16 cellular contexts compared by ENCODE assay signal in the genomic region with DNA sequence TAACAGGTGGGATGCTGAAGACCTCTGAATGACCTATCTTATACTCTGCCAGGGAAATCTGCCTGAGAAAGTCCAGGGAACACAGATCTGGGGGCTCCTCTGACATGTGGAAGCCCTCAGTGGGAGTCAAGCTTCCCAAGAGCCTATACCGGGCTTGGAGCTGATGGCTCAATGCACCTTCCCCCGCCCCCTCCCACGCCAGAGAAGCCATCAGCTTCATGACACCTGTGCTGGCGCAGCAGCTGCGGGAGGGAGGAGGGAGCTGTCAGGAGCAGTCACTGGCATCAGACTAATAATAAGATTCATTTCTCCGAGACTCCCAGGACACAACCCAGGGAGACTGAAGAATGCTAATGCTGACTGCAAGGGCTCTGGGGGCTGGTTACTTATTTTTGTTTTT. TPM values are rescaled to one million over a fixed set of nuclear protein-coding genes. Genes with fewer than 3 reads are reported as not detected.
DNase-seq lines count a peak whose midpoint lies in the region; ATAC-seq and TF ChIP-seq lines count a peak whose summit lies in the region.
"Had no signal": no experiment of that assay in that cellular context is flagged by ENCODE, and none has a peak within 500 bp of the region (broad histone marks: within the 10 kb centered on the region; RNA-seq: fewer than 3 reads in every experiment).

No MANE protein-coding gene starts in this region.

- H3K36me3 Mint-ChIP-seq in activated CD8-positive, alpha-beta memory T cell treated with anti-CD3 and anti-CD28 coated beads, Interleukin-2, amount 10 ng/mL, durations not matched to agents 7 days and 5 days: no peaks in the 10 kb centered on the region
- H3K36me3 Mint-ChIP-seq: IgD-negative memory B cell had no signal

- H3K79me2 ChIP-seq in neural cell (replicated peaks; ENCODE audit: insufficient read depth, low read length): no peaks in the 10 kb centered on the region

- H3F3A ChIP-seq in neural cell (ENCODE audit: insufficient read depth, low read length, poor library complexity, severe bottlenecking): no peaks in the 10 kb centered on the region

- no peaks in the 10 kb centered on the region for H3K36me3 ChIP-seq in neural cell (ENCODE audit: insufficient read depth, low read length)

- H3K9me2 ChIP-seq in neural cell (ENCODE audit: insufficient read depth, low read length): no peaks in the 10 kb centered on the region

- H3K9ac ChIP-seq in neural cell (ENCODE audit: low read length): peak overlapping the region; percentile 11

- peak; percentile 80 for TF ChIP-seq EP300 in neural cell (conservative IDR thresholded peaks at IDR 0.05; ENCODE audit: poor library complexity, severe bottlenecking)

- CTCF ChIA-PET in activated CD8-positive, alpha-beta memory T cell treated with anti-CD3 and anti-CD28 coated beads, Interleukin-2, amount 10 ng/mL, durations not matched to agents 7 days and 5 days (lab: Charles Lee): no interaction called here

- no peaks in the 10 kb centered on the region for H3K9me3 ChIP-seq in neural cell (ENCODE audit: low read length)

- H3K27ac ChIP-seq in caudate nucleus (ENCODE audit: low read depth, low read length): no peak overlapping the region
- H3K27ac ChIP-seq in neural cell (ENCODE audit: low read length): peak overlapping the region; percentile 4
- H3K27ac ChIP-seq: C4-2B had no signal

- no peak for TF ChIP-seq CTCF in neural cell (IDR thresholded peaks at IDR 0.05; ENCODE audit: poor library complexity, severe bottlenecking)

- H3K9me3 Mint-ChIP-seq in activated CD8-positive, alpha-beta memory T cell treated with anti-CD3 and anti-CD28 coated beads, Interleukin-2, amount 10 ng/mL, durations not matched to agents 7 days and 5 days (ENCODE audit: low read depth): peaks cover 4% of the 10 kb centered on the region

- no peak for ATAC-seq in activated CD8-positive, alpha-beta memory T cell treated with anti-CD3 and anti-CD28 coated beads, Interleukin-2, amount 10 ng/mL, durations not matched to agents 7 days and 5 days
- ATAC-seq in HG03159 (IDR thresholded peaks at IDR 0.05; ENCODE audit: unreplicated experiment) (no peak), GM18867 (IDR thresholded peaks at IDR 0.05; ENCODE audit: unreplicated experiment) (no peak), GM21423 (IDR thresholded peaks at IDR 0.05; ENCODE audit: unreplicated experiment) (no peak)
- ATAC-seq: HepG2 had no signal

- peak; percentile 9 for DNase-seq in activated CD8-positive, alpha-beta memory T cell treated with anti-CD3 and anti-CD28 coated beads, Interleukin-2, amount 10 ng/mL, durations not matched to agents 7 days and 5 days
- no peak for DNase-seq in activated CD8-positive, alpha-beta memory T cell treated with anti-CD3 and anti-CD28 coated beads, Interleukin-2, amount 50 U/mL, for 48 hours
- peak in 31 of 61 donors; percentile 11 to 85 (median 31) for DNase-seq in caudate nucleus (lab: John Stamatoyannopoulos, UW)
- DNase-seq: ACHN; Caco-2; CD4-positive, alpha-beta T cell; GOT3; H7 had no signal

- H3K4me3 Mint-ChIP-seq in activated CD8-positive, alpha-beta memory T cell treated with anti-CD3 and anti-CD28 coated beads, Interleukin-2, amount 10 ng/mL, durations not matched to agents 7 days and 5 days: no peak overlapping the region
- H3K4me3 Mint-ChIP-seq: CD4-positive, alpha-beta T cell; IgD-negative memory B cell had no signal

- peak; percentile 15 for TF ChIP-seq RAD21 in neural cell (conservative IDR thresholded peaks at IDR 0.05)

- peak overlapping the region; percentile 38 for H3K4me3 ChIP-seq in neural cell (ENCODE audit: low read length)

- no peak overlapping the region for H3K27ac Mint-ChIP-seq in activated CD8-positive, alpha-beta memory T cell treated with anti-CD3 and anti-CD28 coated beads, Interleukin-2, amount 10 ng/mL, durations not matched to agents 7 days and 5 days
- H3K27ac Mint-ChIP-seq: CD4-positive, alpha-beta T cell; IgD-negative memory B cell had no signal

- H3K4me2 ChIP-seq in neural cell (ENCODE audit: low read length): peak overlapping the region; percentile 56

- H4K20me1 ChIP-seq in neural cell (ENCODE audit: insufficient read depth): no peaks in the 10 kb centered on the region

- no peak overlapping the region for H2AFZ ChIP-seq in neural cell (ENCODE audit: low read depth, low read length)

- H3K27me3 Mint-ChIP-seq in activated CD8-positive, alpha-beta memory T cell treated with anti-CD3 and anti-CD28 coated beads, Interleukin-2, amount 10 ng/mL, durations not matched to agents 7 days and 5 days: no peaks in the 10 kb centered on the region

- H3K27me3 ChIP-seq in neural cell (ENCODE audit: insufficient read depth, low read depth, low read length): no peaks in the 10 kb centered on the region

- no peaks in the 10 kb centered on the region for H3K4me1 Mint-ChIP-seq in activated CD8-positive, alpha-beta memory T cell treated with anti-CD3 and anti-CD28 coated beads, Interleukin-2, amount 10 ng/mL, durations not matched to agents 7 days and 5 days
- H3K4me1 Mint-ChIP-seq: IgD-negative memory B cell had no signal

TF ChIP-seq in neural cell, 6 proteins besides CTCF, POLR2A, EP300 and RAD21:
- TF ChIP-seq POLR2AphosphoS5 (IDR thresholded peaks at IDR 0.05) (peak; percentile 83), SMC3 (conservative IDR thresholded peaks at IDR 0.05; ENCODE audit: poor library complexity) (no peak)

RNA-seq across cellular contexts. Expression of a gene that starts 47.8 kb away (rescaled TPM):
- total RNA-seq in activated CD8-positive, alpha-beta memory T cell treated with anti-CD3 and anti-CD28 coated beads, Interleukin-2, amount 10 ng/mL, durations not matched to agents 7 days and 5 days: not detected
- polyA plus RNA-seq in neural cell: not detected in 2 replicates
- polyA minus RNA-seq in neural cell: not detected in 2 replicates
- total RNA-seq: Caco-2; CD4-positive, alpha-beta T cell; H7; HepG2 had no signal
- polyA plus RNA-seq: BJ, HepG2, IgD-negative memory B cell had no signal
